Comparison of ENCODE assay signal across 8 cellular contexts in the genomic region with DNA sequence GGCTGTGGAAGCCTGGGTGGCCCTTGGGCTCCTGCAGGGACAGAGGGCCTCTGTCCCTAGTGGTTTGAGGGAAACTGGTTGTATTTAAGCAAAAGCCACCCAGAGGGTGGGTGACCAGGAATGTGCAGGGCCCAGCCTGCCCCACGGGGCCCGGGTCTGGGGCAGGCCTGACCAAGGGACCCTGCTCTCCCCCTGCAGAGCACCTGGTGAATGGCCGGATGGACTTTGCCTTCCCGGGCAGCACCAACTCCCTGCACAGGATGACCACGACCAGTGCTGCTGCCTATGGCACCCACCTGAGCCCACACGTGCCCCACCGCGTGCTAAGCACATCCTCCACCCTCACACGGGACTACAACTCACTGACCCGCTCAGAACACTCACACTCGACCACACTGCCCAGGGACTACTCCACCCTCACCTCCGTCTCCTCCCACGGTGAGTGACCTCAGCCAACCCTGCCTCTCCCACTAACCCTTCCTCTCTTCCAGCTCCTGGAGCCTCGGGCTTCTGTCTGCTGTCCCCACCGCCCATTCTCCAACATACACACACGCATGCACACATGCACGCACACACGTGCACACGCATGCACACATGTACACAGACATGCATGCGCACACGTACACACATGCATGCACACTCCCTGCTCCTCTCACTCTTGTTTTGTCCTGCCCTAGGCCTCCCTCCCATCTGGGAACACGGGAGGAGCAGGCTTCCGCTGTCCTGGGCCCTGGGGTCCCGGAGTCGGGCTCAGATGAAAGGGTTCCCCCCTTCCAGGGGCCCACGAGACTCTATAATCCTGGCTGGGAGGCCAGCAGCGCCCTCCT. TPM values are rescaled to one million over a fixed set of nuclear protein-coding genes. Genes with fewer than 3 reads are reported as not detected.
DNase-seq lines count a peak whose midpoint lies in the region; ATAC-seq and TF ChIP-seq lines count a peak whose summit lies in the region.

No MANE protein-coding gene starts in this region.

- intact Hi-C loops in activated CD4-positive, alpha-beta T cell treated with anti-CD3 and anti-CD28 coated beads for 36 hours (cut with DNase I, micrococcal nuclease), result no loop called here

- POLR2A ChIA-PET in activated CD4-positive, alpha-beta T cell treated with anti-CD3 and anti-CD28 coated beads for 36 hours (lab: Charles Lee), result interaction anchor here (0.6 to 2.0 kb wide), 3 partner anchors 10 to 30 kb away, joined by 4 to 8 read pairs (median 7); partner anchors contain the start of genes GALK1 and UNK

- no peak overlapping the region for H3K27ac Mint-ChIP-seq in activated CD4-positive, alpha-beta T cell treated with anti-CD3 and anti-CD28 coated beads for 36 hours
- peak overlapping the region; percentile 83 for H3K27ac Mint-ChIP-seq in stimulated activated naive B cell treated with anti-CD40 and anti-IgM and Interleukin-4, amounts not matched to agents 10 μg/mL and 1 μg/mL and 100 μg/mL, for 72 hours

- H3K4me3 Mint-ChIP-seq in activated CD4-positive, alpha-beta T cell treated with anti-CD3 and anti-CD28 coated beads for 36 hours, result peak overlapping the region; percentile 22
- peak overlapping the region; percentile 5 to 66 for H3K4me3 Mint-ChIP-seq in stimulated activated naive B cell treated with anti-CD40 and anti-IgM and Interleukin-4, amounts not matched to agents 10 μg/mL and 1 μg/mL and 100 μg/mL, for 72 hours

- no peak for TF ChIP-seq CTCF in fibroblast of mammary gland (conservative IDR thresholded peaks at IDR 0.05; ENCODE audit: control insufficient read depth, insufficient read depth, low read depth, low read length)

- CTCF ChIA-PET in activated CD4-positive, alpha-beta T cell treated with anti-CD3 and anti-CD28 coated beads for 36 hours (lab: Charles Lee), result interaction anchor here (0.6 to 2.5 kb wide), 17 partner anchors 9 to 140 kb away, joined by 3 to 38 read pairs (median 7); partner anchors contain the start of genes GALK1, SMIM5 and WBP2

- H3K9me3 Mint-ChIP-seq in activated CD4-positive, alpha-beta T cell treated with anti-CD3 and anti-CD28 coated beads for 36 hours (ENCODE audit: low read depth), result no peaks in the 10 kb centered on the region
- no peaks in the 10 kb centered on the region for H3K9me3 Mint-ChIP-seq in stimulated activated naive B cell treated with anti-CD40 and anti-IgM and Interleukin-4, amounts not matched to agents 10 μg/mL and 1 μg/mL and 100 μg/mL, for 72 hours

- TF ChIP-seq POLR2A in Raji (IDR thresholded peaks at IDR 0.05; ENCODE audit: insufficient read depth, low read depth, low read length), result peak; percentile 34; the same call in 1 of the 2 replicates

- H3K4me1 Mint-ChIP-seq in activated CD4-positive, alpha-beta T cell treated with anti-CD3 and anti-CD28 coated beads for 36 hours, result peaks cover 16% of the 10 kb centered on the region
- peaks cover 12 to 19% of the 10 kb centered on the region in 2 donors for H3K4me1 Mint-ChIP-seq in stimulated activated naive B cell treated with anti-CD40 and anti-IgM and Interleukin-4, amounts not matched to agents 10 μg/mL and 1 μg/mL and 100 μg/mL, for 72 hours

- no peaks in the 10 kb centered on the region for H3K27me3 Mint-ChIP-seq in activated CD4-positive, alpha-beta T cell treated with anti-CD3 and anti-CD28 coated beads for 36 hours
- no peaks in the 10 kb centered on the region for H3K27me3 Mint-ChIP-seq in stimulated activated naive B cell treated with anti-CD40 and anti-IgM and Interleukin-4, amounts not matched to agents 10 μg/mL and 1 μg/mL and 100 μg/mL, for 72 hours

- no peaks in the 10 kb centered on the region for H3K36me3 Mint-ChIP-seq in activated CD4-positive, alpha-beta T cell treated with anti-CD3 and anti-CD28 coated beads for 36 hours (ENCODE audit: low read depth)
- peaks cover 6 to 8% of the 10 kb centered on the region in 2 donors for H3K36me3 Mint-ChIP-seq in stimulated activated naive B cell treated with anti-CD40 and anti-IgM and Interleukin-4, amounts not matched to agents 10 μg/mL and 1 μg/mL and 100 μg/mL, for 72 hours

- no peak for ATAC-seq in activated CD4-positive, alpha-beta T cell treated with anti-CD3 and anti-CD28 coated beads for 36 hours
- ATAC-seq in stimulated activated naive B cell treated with anti-CD40 and anti-IgM and Interleukin-4, amounts not matched to agents 10 μg/mL and 1 μg/mL and 100 μg/mL, for 72 hours (replicated peaks), result no peak
- ATAC-seq in GM21717 (IDR thresholded peaks at IDR 0.05; ENCODE audit: unreplicated experiment), result no peak
- ATAC-seq in GM19463 (IDR thresholded peaks at IDR 0.05; ENCODE audit: unreplicated experiment), result no peak

- no peak for DNase-seq in activated CD4-positive, alpha-beta T cell treated with anti-CD3 and anti-CD28 coated beads for 36 hours
- DNase-seq in activated CD4-positive, alpha-beta T cell treated with anti-CD3 and anti-CD28 coated beads for 4 hours, result no peak
- peak; percentile 17 for DNase-seq in fibroblast of mammary gland (ENCODE audit: low read depth)
- DNase-seq in stimulated activated naive B cell treated with anti-CD40 and anti-IgM and Interleukin-4, amounts not matched to agents 10 μg/mL and 1 μg/mL and 100 μg/mL, for 72 hours, result no peak
- DNase-seq in GOT3 (lab: John Stamatoyannopoulos, UW), result no peak

- no peak overlapping the region for H3K4me3 ChIP-seq in fibroblast of mammary gland (ENCODE audit: control insufficient read depth, low read depth, low read length)

RNA-seq across cellular contexts. Expression of gene GALK1, which starts 10.4 kb away (rescaled TPM):
- 10 to 100 TPM; 50.3 to 63.2 TPM for total RNA-seq in activated CD4-positive, alpha-beta T cell treated with anti-CD3 and anti-CD28 coated beads for 36 hours

RNA-seq across cellular contexts. Expression of gene UNK, which starts 30.0 kb away (rescaled TPM):
- total RNA-seq in activated CD4-positive, alpha-beta T cell treated with anti-CD3 and anti-CD28 coated beads for 36 hours, result 10 to 100 TPM; 24.5 to 33.7 TPM

RNA-seq across cellular contexts. Expression of gene ITGB4, which starts 33.3 kb away (rescaled TPM):
- 1 to 10 TPM in 1 of 2 experiments, under 1 TPM in 1; 0.62 to 1.5 TPM for total RNA-seq in activated CD4-positive, alpha-beta T cell treated with anti-CD3 and anti-CD28 coated beads for 36 hours
